ENCODE assay signal across 25 cellular contexts in genomic region chr21:36799869-36800268, GRCh38.
DNase-seq lines count a peak whose midpoint lies in the region; ATAC-seq and TF ChIP-seq lines count a peak whose summit lies in the region.
"Had no signal": no experiment of that assay in that cellular context is flagged by ENCODE, and none has a peak within 500 bp of the region (broad histone marks: within the 10 kb centered on the region; RNA-seq: fewer than 3 reads in every experiment).

No MANE protein-coding gene starts in this region.

- no peaks in the 10 kb centered on the region for H3K27me3 ChIP-seq in breast epithelium
- no peaks in the 10 kb centered on the region for H3K27me3 ChIP-seq in fibroblast of lung (ENCODE audit: control insufficient read depth, insufficient read depth, low read length)

- no peak overlapping the region for H3K27ac ChIP-seq in breast epithelium
- peak overlapping the region; percentile 64 for H3K27ac ChIP-seq in fibroblast of lung (ENCODE audit: insufficient read depth, low read length)
- H3K27ac ChIP-seq: 22Rv1 had no signal

- no peaks in the 10 kb centered on the region for H3K27me3 Mint-ChIP-seq in MCF 10A (ENCODE audit: insufficient read depth, unreplicated experiment)
- H3K27me3 Mint-ChIP-seq in stimulated activated naive B cell treated with anti-CD40 and anti-IgM and Interleukin-4, amounts not matched to agents 10 μg/mL and 1 μg/mL and 100 μg/mL, for 72 hours, result no peaks in the 10 kb centered on the region
- H3K27me3 Mint-ChIP-seq: B cell; CD8-positive, alpha-beta memory T cell had no signal

- peaks cover 18% of the 10 kb centered on the region for H3K9me3 Mint-ChIP-seq in MCF 10A (ENCODE audit: unreplicated experiment)
- peaks cover 13 to 19% of the 10 kb centered on the region in 2 donors for H3K9me3 Mint-ChIP-seq in stimulated activated naive B cell treated with anti-CD40 and anti-IgM and Interleukin-4, amounts not matched to agents 10 μg/mL and 1 μg/mL and 100 μg/mL, for 72 hours

- H3K4me3 ChIP-seq in breast epithelium (no peak overlapping the region), fibroblast of lung (replicated peaks in 1 of 4; ENCODE audit: control extremely low read depth in 1 of 4, insufficient read depth in 1 of 4, low read depth in 3 of 4, low read length in 4 of 4) (no peak overlapping the region)

- H3K4me2 ChIP-seq in fibroblast of lung (ENCODE audit: extremely low read depth, insufficient read depth, low read length), result peak overlapping the region; percentile 52
- H3K4me2 ChIP-seq: SK-N-SH had no signal

- TF ChIP-seq CTCF in MCF 10A (IDR thresholded peaks at IDR 0.05; ENCODE audit: unreplicated experiment) (no peak), breast epithelium (IDR thresholded peaks at IDR 0.05) (no peak), fibroblast of lung (conservative IDR thresholded peaks at IDR 0.05 in 1 of 2, IDR thresholded peaks at IDR 0.05 in 1 of 2; ENCODE audit: low read depth in 1 of 2, low read length in 2 of 2) (no peak)

- H3K9me3 ChIP-seq in breast epithelium (peaks cover 9 to 14% of the 10 kb centered on the region in 2 donors), fibroblast of lung (ENCODE audit: control insufficient read depth, insufficient read depth, low read depth, low read length) (no peaks in the 10 kb centered on the region)

- H3K36me3 Mint-ChIP-seq in MCF 10A (ENCODE audit: insufficient read depth, unreplicated experiment), result peaks cover 11% of the 10 kb centered on the region
- H3K36me3 Mint-ChIP-seq in stimulated activated naive B cell treated with anti-CD40 and anti-IgM and Interleukin-4, amounts not matched to agents 10 μg/mL and 1 μg/mL and 100 μg/mL, for 72 hours, result peaks cover 9 to 31% of the 10 kb centered on the region in 2 donors
- H3K36me3 Mint-ChIP-seq: CD14-positive monocyte had no signal

- intact Hi-C loops in MCF 10A (cut with micrococcal nuclease), result no loop called here
- intact Hi-C loops in breast epithelium (cut with DNase I; ENCODE audit: low total_unique reads), result no loop called here

- POLR2A ChIA-PET in MCF 10A (lab: Yijun Ruan, JAX), result no interaction called here

- H3K4me1 ChIP-seq in breast epithelium (no peaks in the 10 kb centered on the region), fibroblast of lung (ENCODE audit: control insufficient read depth, extremely low read depth, insufficient read depth, low read length) (peaks cover 4% of the 10 kb centered on the region)

- DNase-seq in MCF 10A (ENCODE audit: unreplicated experiment) (no peak), breast epithelium (ENCODE audit: low spot score in 2 of 2) (no peak), dermis blood vessel endothelial cell (peak; percentile 79), fibroblast of lung (ENCODE audit: low read depth in 2 of 2) (peak in 1 of 2 donors; percentile 45), pulmonary artery endothelial cell (ENCODE audit: low read depth, low spot score) (peak; percentile 1), NCI-H2029 treated with DMSO at 0.1 percent for 48 hours (lab: John Stamatoyannopoulos, UW) (no peak), MV-4-11 (lab: John Stamatoyannopoulos, UW) (no peak)
- DNase-seq in stimulated activated naive B cell treated with anti-CD40 and anti-IgM and Interleukin-4, amounts not matched to agents 10 μg/mL and 1 μg/mL and 100 μg/mL, for 72 hours, result no peak
- DNase-seq: ACHN; CD8-positive, alpha-beta memory T cell; DMS79 treated with DMSO at 0.1 percent for 48 hours; KG1; MM.1S; NCI-H1092; NCI-H1417 treated with DMSO at 0.1 percent for 48 hours; NCI-H187; NCI-H2107; NCI-H446; NCI-H524 treated with DMSO at 0.1 percent for 48 hours; NCI-H774; SK-N-SH; SW 1271 had no signal

- no peaks in the 10 kb centered on the region for H3K4me1 Mint-ChIP-seq in MCF 10A (ENCODE audit: insufficient read depth, unreplicated experiment)
- H3K4me1 Mint-ChIP-seq in stimulated activated naive B cell treated with anti-CD40 and anti-IgM and Interleukin-4, amounts not matched to agents 10 μg/mL and 1 μg/mL and 100 μg/mL, for 72 hours, result no peaks in the 10 kb centered on the region
- H3K4me1 Mint-ChIP-seq: B cell, CD14-positive monocyte had no signal

- peak overlapping the region; percentile 27 for H3K27ac Mint-ChIP-seq in MCF 10A (ENCODE audit: low read depth, unreplicated experiment)
- no peak overlapping the region for H3K27ac Mint-ChIP-seq in stimulated activated naive B cell treated with anti-CD40 and anti-IgM and Interleukin-4, amounts not matched to agents 10 μg/mL and 1 μg/mL and 100 μg/mL, for 72 hours
- H3K27ac Mint-ChIP-seq: B cell; CD14-positive monocyte; CD8-positive, alpha-beta memory T cell had no signal

- no peaks in the 10 kb centered on the region for H4K20me1 ChIP-seq in fibroblast of lung (ENCODE audit: control insufficient read depth, extremely low read depth, insufficient read depth, low read length)

- no TSS peak for BruUV-seq in MCF 10A (replicated peaks; lab: Mats Ljungman, UMichigan)

- no peak overlapping the region for H3K9ac ChIP-seq in fibroblast of lung (ENCODE audit: insufficient read depth, low read length)
- H3K9ac ChIP-seq: SK-N-SH had no signal

- no peak overlapping the region for H3K4me3 Mint-ChIP-seq in MCF 10A (ENCODE audit: unreplicated experiment)
- no peak overlapping the region for H3K4me3 Mint-ChIP-seq in stimulated activated naive B cell treated with anti-CD40 and anti-IgM and Interleukin-4, amounts not matched to agents 10 μg/mL and 1 μg/mL and 100 μg/mL, for 72 hours
- H3K4me3 Mint-ChIP-seq: B cell; CD14-positive monocyte; CD8-positive, alpha-beta memory T cell had no signal

- H3K36me3 ChIP-seq in breast epithelium, result no peaks in the 10 kb centered on the region
- no peaks in the 10 kb centered on the region for H3K36me3 ChIP-seq in fibroblast of lung (ENCODE audit: control insufficient read depth, insufficient read depth, low read length)

- no peak for ATAC-seq in stimulated activated naive B cell treated with anti-CD40 and anti-IgM and Interleukin-4, amounts not matched to agents 10 μg/mL and 1 μg/mL and 100 μg/mL, for 72 hours (replicated peaks)

- no peaks in the 10 kb centered on the region for H3K79me2 ChIP-seq in fibroblast of lung (ENCODE audit: control insufficient read depth, insufficient read depth, low read length)

- peak overlapping the region; percentile 17 for H2AFZ ChIP-seq in fibroblast of lung (ENCODE audit: low read length)

- TF ChIP-seq POLR2A in breast epithelium (IDR thresholded peaks at IDR 0.05), result no peak

- CTCF ChIA-PET in MCF 10A (lab: Yijun Ruan, JAX), result no interaction called here

Comparison
In these comparisons a context has a peak if more than half of its experiments do, and no peak if none do; other contexts are left out.
1. DNase-seq: peak in dermis blood vessel endothelial cell (single experiment) and pulmonary artery endothelial cell (single experiment); none in MCF 10A (single experiment), breast epithelium (0 of 2), stimulated activated naive B cell treated with anti-CD40 and anti-IgM and Interleukin-4, amounts not matched to agents 10 μg/mL and 1 μg/mL and 100 μg/mL, for 72 hours (single experiment), NCI-H2029 treated with DMSO at 0.1 percent for 48 hours (single experiment) and MV-4-11 (single experiment).